ENCODE assay signal across 8 cellular contexts in genomic region chr17:39450051-39450450, GRCh38. TPM values are rescaled to one million over a fixed set of nuclear protein-coding genes. Genes with fewer than 3 reads are reported as not detected.
DNase-seq lines count a peak whose midpoint lies in the region; ATAC-seq and TF ChIP-seq lines count a peak whose summit lies in the region.

No MANE protein-coding gene starts in this region.

- WGBS in sigmoid colon, 2 donors, result 90% methylated on average over 13 of the region's 13 CpGs

- TF ChIP-seq POLR2A in sigmoid colon (IDR thresholded peaks at IDR 0.05), result no peak

- no peak for TF ChIP-seq CTCF in GM12865 (IDR thresholded peaks at IDR 0.05; ENCODE audit: insufficient read depth, low read depth, low read length, missing control alignments)
- no peak for TF ChIP-seq CTCF in RWPE2 (IDR thresholded peaks at IDR 0.05; ENCODE audit: poor library complexity, severe bottlenecking)
- TF ChIP-seq CTCF in fibroblast of mammary gland (conservative IDR thresholded peaks at IDR 0.05; ENCODE audit: control insufficient read depth, insufficient read depth, low read depth, low read length), result no peak
- TF ChIP-seq CTCF in sigmoid colon (IDR thresholded peaks at IDR 0.05), result no peak

- intact Hi-C loops in sigmoid colon (cut with DNase I), result no loop called here

- H3K4me1 ChIP-seq in RWPE2 (ENCODE audit: insufficient read depth, poor library complexity, severe bottlenecking) (peaks cover 2% of the 10 kb centered on the region), sigmoid colon (peaks cover 0 to 19% (median 16%) of the 10 kb centered on the region in 4 donors)

- no peak for DNase-seq in GM12865 (ENCODE audit: low read depth)
- no peak for DNase-seq in RWPE2 (ENCODE audit: low spot score)
- DNase-seq in fibroblast of mammary gland (ENCODE audit: low read depth), result peak; percentile 16
- peak; percentile 47 for DNase-seq in sigmoid colon
- DNase-seq in NCI-H510A treated with DMSO at 0.1 percent for 48 hours (lab: John Stamatoyannopoulos, UW), result no peak
- no peak for DNase-seq in NCI-H1694 treated with DMSO at 0.1 percent for 48 hours (lab: John Stamatoyannopoulos, UW)

- no peak for TF ChIP-seq EP300 in sigmoid colon (IDR thresholded peaks at IDR 0.05)

- H3K36me3 ChIP-seq in RWPE2 (ENCODE audit: low read depth) (peaks cover 34% of the 10 kb centered on the region), sigmoid colon (peaks cover 0 to 34% (median 6%) of the 10 kb centered on the region in 4 donors)

- H3K27ac ChIP-seq in RWPE2 (ENCODE audit: poor library complexity, severe bottlenecking), result no peak overlapping the region
- H3K27ac ChIP-seq in sigmoid colon, result peak overlapping the region in 2 of 4 donors; percentile 87 to 90

- no peaks in the 10 kb centered on the region for H3K27me3 ChIP-seq in RWPE2 (ENCODE audit: insufficient read depth, poor library complexity, severe bottlenecking)
- no peaks in the 10 kb centered on the region for H3K27me3 ChIP-seq in sigmoid colon

- ATAC-seq in RWPE2 (ENCODE audit: low read depth), result no peak
- ATAC-seq in HG03025 (IDR thresholded peaks at IDR 0.05; ENCODE audit: low FRiP score, unreplicated experiment), result no peak
- ATAC-seq in HG02759 (IDR thresholded peaks at IDR 0.05; ENCODE audit: unreplicated experiment), result no peak

- peak overlapping the region; percentile 93 for H3K4me3 ChIP-seq in GM12865 (ENCODE audit: low read depth, low read length)
- H3K4me3 ChIP-seq in RWPE2 (ENCODE audit: severe bottlenecking), result peak overlapping the region; percentile 71
- H3K4me3 ChIP-seq in fibroblast of mammary gland (ENCODE audit: control insufficient read depth, low read depth, low read length), result peak overlapping the region; percentile 83
- peak overlapping the region in 3 of 4 donors; percentile 61 to 92 (median 83) for H3K4me3 ChIP-seq in sigmoid colon

- H3K9me3 ChIP-seq in RWPE2 (ENCODE audit: severe bottlenecking) (no peaks in the 10 kb centered on the region), sigmoid colon (no peaks in the 10 kb centered on the region)

RNA-seq across cellular contexts. Expression of gene MED1, which starts 1.0 kb away (rescaled TPM):
- 10 to 100 TPM; 16.8 to 22.5 (median 20.4) TPM for total RNA-seq in sigmoid colon
- polyA plus RNA-seq in sigmoid colon, result 10 to 100 TPM in 1 of 3 donors, 1 to 10 TPM in 2; 4.2 to 18.6 (median 5.4) TPM

RNA-seq across cellular contexts. Expression of gene CDK12, which starts 11.2 kb away (rescaled TPM):
- 10 to 100 TPM; 24.3 to 46.0 (median 32.7) TPM for total RNA-seq in sigmoid colon
- 10 to 100 TPM in 1 of 3 donors, 1 to 10 TPM in 2; 5.4 to 24.2 (median 9.2) TPM for polyA plus RNA-seq in sigmoid colon

RNA-seq across cellular contexts. Expression of gene FBXL20, which starts 48.6 kb away (rescaled TPM):
- total RNA-seq in sigmoid colon, result 10 to 100 TPM; 17.0 to 26.0 (median 20.0) TPM
- polyA plus RNA-seq in sigmoid colon, result 1 to 10 TPM; 1.8 to 4.2 (median 2.8) TPM

Comparison
In these comparisons a context has a peak if more than half of its experiments do, and no peak if none do; other contexts are left out.
1. DNase-seq: peak in fibroblast of mammary gland (single experiment) and sigmoid colon (single experiment); none in GM12865 (single experiment), RWPE2 (single experiment), NCI-H510A treated with DMSO at 0.1 percent for 48 hours (single experiment) and NCI-H1694 treated with DMSO at 0.1 percent for 48 hours (single experiment).
2. Peak in every context shown above with its lines, with median percentiles within 50 percentile points of each other: H3K4me3 ChIP-seq.